Comparison of ENCODE assay signal across 18 cellular contexts in genomic region chr10:107579970-107580369, GRCh38.
DNase-seq lines count a peak whose midpoint lies in the region; ATAC-seq and TF ChIP-seq lines count a peak whose summit lies in the region.
"Had no signal": no experiment of that assay in that cellular context is flagged by ENCODE, and none has a peak within 500 bp of the region (broad histone marks: within the 10 kb centered on the region; RNA-seq: fewer than 3 reads in every experiment).

No MANE protein-coding gene starts in this region.

- no peak overlapping the region for H3K9ac ChIP-seq in PC-3 (ENCODE audit: low read length)

- CTCF ChIA-PET in A673 (lab: Charles Lee) = no interaction called here
- CTCF ChIA-PET in PC-3 (lab: Charles Lee) = no interaction called here

- 54 to 62% methylated on average over 2 of the region's 2 CpGs for WGBS in heart right ventricle, 2 donors

- no peaks in the 10 kb centered on the region for H3K79me2 ChIP-seq in PC-3 (ENCODE audit: low read length)

- ATAC-seq in PC-3 (no peak), esophagus mucosa (no peak), heart right ventricle (no peak)
- ATAC-seq: A549; CD8-positive, alpha-beta T cell had no signal

- H3K36me3 ChIP-seq in A673 (ENCODE audit: insufficient read depth, low read length, poor library complexity, severe bottlenecking) (no peaks in the 10 kb centered on the region), PC-3 (ENCODE audit: low read depth, low read length) (no peaks in the 10 kb centered on the region), heart right ventricle (no peaks in the 10 kb centered on the region)
- H3K36me3 ChIP-seq: HAP-1 had no signal

- H3K9me3 ChIP-seq in A673 (ENCODE audit: low read depth, low read length, poor library complexity, severe bottlenecking) (no peaks in the 10 kb centered on the region), PC-3 (ENCODE audit: low read length) (no peaks in the 10 kb centered on the region), heart right ventricle (peaks cover 0 to 10% (median 0%) of the 10 kb centered on the region in 11 donors)
- H3K9me3 ChIP-seq: Caco-2, HAP-1 had no signal

- peak; percentile 1 for DNase-seq in A673 (ENCODE audit: low spot score)
- peak; percentile 9 for DNase-seq in PC-3
- peak; percentile 10 for DNase-seq in fibroblast of pulmonary artery (ENCODE audit: low read depth)
- peak; percentile 2 for DNase-seq in stromal cell of bone marrow (ENCODE audit: low read depth)
- DNase-seq in activated effector memory CD4-positive, alpha-beta T cell treated with anti-CD3 and anti-CD28 coated beads, Interleukin-2, amount 50 U/mL, for 16 hours = no peak
- no peak for DNase-seq in heart right ventricle
- DNase-seq: 8988T; C1 segment of cervical spinal cord; Caco-2; CD4-positive, CD25-positive, alpha-beta regulatory T cell; CD8-positive, alpha-beta T cell; DMS153; DND-41; GOT3; HFFc6 had no signal

- H3K9me2 ChIP-seq in PC-3 (replicated peaks; ENCODE audit: low read length) = no peaks in the 10 kb centered on the region

- no peak overlapping the region for H3K27ac ChIP-seq in A673 (ENCODE audit: low read depth, low read length, poor library complexity, severe bottlenecking)
- H3K27ac ChIP-seq in PC-3 (ENCODE audit: low read length) = no peak overlapping the region
- no peak overlapping the region for H3K27ac ChIP-seq in heart right ventricle
- H3K27ac ChIP-seq: A549 had no signal

- no peaks in the 10 kb centered on the region for H3F3A ChIP-seq in PC-3 (ENCODE audit: low read length, unreplicated experiment)

- H3K27me3 ChIP-seq in A673 (replicated peaks; ENCODE audit: insufficient read depth, low read depth, low read length, poor library complexity) = no peaks in the 10 kb centered on the region
- H3K27me3 ChIP-seq in PC-3 (ENCODE audit: low read length) = no peaks in the 10 kb centered on the region
- no peaks in the 10 kb centered on the region for H3K27me3 ChIP-seq in heart right ventricle

- no peaks in the 10 kb centered on the region for H4K20me1 ChIP-seq in PC-3 (ENCODE audit: low read length)

- BruUV-seq in A673 (replicated peaks; lab: Mats Ljungman, UMichigan) (no TSS peak), PC-3 (replicated peaks; lab: Mats Ljungman, UMichigan) (no TSS peak)

- POLR2A ChIA-PET in A673 (lab: Charles Lee; ENCODE audit: low non-redundant PET) = no interaction called here
- POLR2A ChIA-PET in PC-3 (lab: Charles Lee; ENCODE audit: unreplicated experiment) = no interaction called here

- H3K4me1 ChIP-seq in A673 (ENCODE audit: insufficient read depth, low read length, poor library complexity, severe bottlenecking) (no peaks in the 10 kb centered on the region), PC-3 (ENCODE audit: insufficient read depth, low read length) (no peaks in the 10 kb centered on the region), heart right ventricle (peaks cover 0 to 5% (median 0%) of the 10 kb centered on the region in 9 donors)
- H3K4me1 ChIP-seq: A549, Caco-2, HAP-1 had no signal

- no peak overlapping the region for H3K4me2 ChIP-seq in PC-3 (ENCODE audit: low read length)
- H3K4me2 ChIP-seq: A549 had no signal

- TF ChIP-seq CTCF in A673 (conservative IDR thresholded peaks at IDR 0.05; ENCODE audit: low read depth, low read length) = no peak
- no peak for TF ChIP-seq CTCF in PC-3 (conservative IDR thresholded peaks at IDR 0.05; ENCODE audit: low read depth, low read length)
- TF ChIP-seq CTCF in fibroblast of pulmonary artery (IDR thresholded peaks at IDR 0.05; ENCODE audit: low read length, missing control alignments) = no peak
- TF ChIP-seq CTCF in heart right ventricle (IDR thresholded peaks at IDR 0.05) = no peak

- intact Hi-C loops in A673 (cut with micrococcal nuclease; ENCODE audit: unreplicated experiment) = no loop called here
- intact Hi-C loops in PC-3 (cut with micrococcal nuclease) = no loop called here
- intact Hi-C loops in heart right ventricle (cut with DNase I) = no loop called here

- H3K4me3 ChIP-seq in A673 (ENCODE audit: low read depth, low read length, poor library complexity, severe bottlenecking) (no peak overlapping the region), PC-3 (ENCODE audit: low read length) (no peak overlapping the region), fibroblast of pulmonary artery (replicated peaks; ENCODE audit: low read depth, low read length) (no peak overlapping the region), heart right ventricle (no peak overlapping the region)
- H3K4me3 ChIP-seq: A549, HAP-1 had no signal

- H2AFZ ChIP-seq in PC-3 (ENCODE audit: low read length) = no peak overlapping the region

Comparison
In these comparisons a context has a peak if more than half of its experiments do, and no peak if none do; other contexts are left out.
1. DNase-seq: peak in A673 (single experiment), PC-3 (single experiment), fibroblast of pulmonary artery (single experiment) and stromal cell of bone marrow (single experiment); none in activated effector memory CD4-positive, alpha-beta T cell treated with anti-CD3 and anti-CD28 coated beads, Interleukin-2, amount 50 U/mL, for 16 hours (single experiment) and heart right ventricle (0 of 2).